18 cellular contexts compared by ENCODE assay signal in genomic region chr6:143197377-143197776, GRCh38.
DNase-seq lines count a peak whose midpoint lies in the region; ATAC-seq, FAIRE-seq and TF ChIP-seq lines count a peak whose summit lies in the region.
"Had no signal": no experiment of that assay in that cellular context is flagged by ENCODE, and none has a peak within 500 bp of the region (broad histone marks: within the 10 kb centered on the region; RNA-seq: fewer than 3 reads in every experiment).

No MANE protein-coding gene starts in this region.

- H3K27ac Mint-ChIP-seq in astrocyte (ENCODE audit: unreplicated experiment), result no peak overlapping the region
- H3K27ac Mint-ChIP-seq: CD8-positive, alpha-beta memory T cell had no signal

- H3K36me3 Mint-ChIP-seq in astrocyte (ENCODE audit: low read depth, unreplicated experiment), result peaks cover 13% of the 10 kb centered on the region

- TF ChIP-seq CTCF in astrocyte (IDR thresholded peaks at IDR 0.05; ENCODE audit: insufficient read depth, low read depth, low read length), result no peak

- no peaks in the 10 kb centered on the region for H3K27me3 ChIP-seq in astrocyte (ENCODE audit: insufficient read depth, low read length)

- DNase-seq in AG20443 (ENCODE audit: low spot score), result peak; percentile 29
- peak; percentile 49 for DNase-seq in astrocyte (ENCODE audit: low read depth)
- peak; percentile 20 for DNase-seq in glomerular visceral epithelial cell (ENCODE audit: extremely low spot score)
- DNase-seq in retina, result peak; percentile 51
- DNase-seq in GF-D8 (lab: John Stamatoyannopoulos, UW), result no peak
- no peak for DNase-seq in activated CD4-positive, alpha-beta T cell treated with anti-CD3 and anti-CD28 coated beads for 4 hours
- DNase-seq: C1 segment of cervical spinal cord; CD8-positive, alpha-beta memory T cell; NCI-H2107; NCI-H510A; NCI-H748 treated with DMSO at 0.1 percent for 48 hours; NK-92 treated with Interleukin-12 subunit alpha and Interleukin-12 subunit beta, amount 100 ng/mL, for 24 hours; SHP77 had no signal

- H3K9me3 ChIP-seq in astrocyte (ENCODE audit: insufficient read depth, low read depth, low read length), result no peaks in the 10 kb centered on the region
- H3K9me3 ChIP-seq: A549, HAP-1 had no signal

- no peak overlapping the region for H3K27ac ChIP-seq in astrocyte (ENCODE audit: low read depth, low read length)
- H3K27ac ChIP-seq: A549, SK-N-MC had no signal

- no peak overlapping the region for H3K4me2 ChIP-seq in astrocyte (ENCODE audit: low read length)
- H3K4me2 ChIP-seq: A549 had no signal

- no peaks in the 10 kb centered on the region for H3K27me3 Mint-ChIP-seq in astrocyte (ENCODE audit: low read depth, unreplicated experiment)
- H3K27me3 Mint-ChIP-seq: CD8-positive, alpha-beta memory T cell had no signal

- no peaks in the 10 kb centered on the region for H3K79me2 ChIP-seq in astrocyte (ENCODE audit: insufficient read depth, low read length)

- no peaks in the 10 kb centered on the region for H3K4me1 ChIP-seq in astrocyte (ENCODE audit: insufficient read depth, low read length)
- H3K4me1 ChIP-seq: A549, HAP-1 had no signal

- no peaks in the 10 kb centered on the region for H3K36me3 ChIP-seq in astrocyte (ENCODE audit: insufficient read depth, low read length)
- H3K36me3 ChIP-seq: HAP-1 had no signal

- no peak overlapping the region for H3K4me3 ChIP-seq in astrocyte (ENCODE audit: insufficient read depth, low read depth, low read length)
- H3K4me3 ChIP-seq: A549, HAP-1, SK-N-MC had no signal

- H3K9me3 Mint-ChIP-seq in astrocyte (ENCODE audit: unreplicated experiment), result no peaks in the 10 kb centered on the region
- H3K9me3 Mint-ChIP-seq: CD8-positive, alpha-beta memory T cell had no signal

- ATAC-seq in GM19467 (IDR thresholded peaks at IDR 0.05; ENCODE audit: unreplicated experiment), result no peak
- ATAC-seq: A549 had no signal

- no peak overlapping the region for H3K4me3 Mint-ChIP-seq in astrocyte (ENCODE audit: unreplicated experiment)
- H3K4me3 Mint-ChIP-seq: CD8-positive, alpha-beta memory T cell had no signal

- FAIRE-seq in astrocyte (lab: Jason Lieb, UNC), result no peak
- FAIRE-seq: A549, D721Med had no signal

- H3K9ac ChIP-seq in astrocyte (ENCODE audit: low read length), result no peak overlapping the region

- H4K20me1 ChIP-seq in astrocyte (ENCODE audit: insufficient read depth, low read length), result no peaks in the 10 kb centered on the region

- H2AFZ ChIP-seq in astrocyte (ENCODE audit: low read depth, low read length), result no peak overlapping the region

- no peaks in the 10 kb centered on the region for H3K4me1 Mint-ChIP-seq in astrocyte (ENCODE audit: low read depth, unreplicated experiment)
- H3K4me1 Mint-ChIP-seq: CD8-positive, alpha-beta memory T cell had no signal

Comparison
In these comparisons a context has a peak if more than half of its experiments do, and no peak if none do; other contexts are left out.
1. DNase-seq: peak in AG20443 (single experiment), astrocyte (single experiment), glomerular visceral epithelial cell (single experiment) and retina (single experiment); none in GF-D8 (single experiment) and activated CD4-positive, alpha-beta T cell treated with anti-CD3 and anti-CD28 coated beads for 4 hours (0 of 2).